1 cellular context compared by ENCODE assay signal in genomic region chr6:168022488-168023321, GRCh38.
A peak's percentile ranks its signal among the peaks of the same experiment; 100 is the strongest.
TF ChIP-seq lines count a peak whose summit lies in the region.

No MANE protein-coding gene starts in this region.

TF ChIP-seq in HEK293, 187 proteins besides CTCF, POLR2A, EP300 and RAD21 (continued from another document):
- TF ChIP-seq PRDM6 (tag by site-specific recombination; IDR thresholded peaks at IDR 0.05) = peak; percentile 73; the same call in 1 of the 2 replicates
- TF ChIP-seq SP7 (tag by site-specific recombination; IDR thresholded peaks at IDR 0.05) = no peak
- TF ChIP-seq OSR2 (tag by site-specific recombination; IDR thresholded peaks at IDR 0.05) = peak; percentile 60; the same call in 1 of the 2 replicates
- TF ChIP-seq WT1 (tag by site-specific recombination; IDR thresholded peaks at IDR 0.05) = no peak
